1 cellular context compared by ENCODE assay signal in genomic region chr5:131672791-131673190, GRCh38.
TF ChIP-seq lines count a peak whose summit lies in the region.

No MANE protein-coding gene starts in this region.

TF ChIP-seq in GM12878, 131 proteins besides CTCF, POLR2A, EP300 and RAD21 (continued from another document):
- TF ChIP-seq EZH2 (IDR thresholded peaks at IDR 0.05; ENCODE audit: borderline replicate concordance, control insufficient read depth, low read depth, low read length) = no peak
- peak; percentile 57 for TF ChIP-seq PML (IDR thresholded peaks at IDR 0.05; ENCODE audit: low read length)
- TF ChIP-seq NKRF (conservative IDR thresholded peaks at IDR 0.05) = no peak
- peak; percentile 66 for TF ChIP-seq JUNB (IDR thresholded peaks at IDR 0.05)
- no peak for TF ChIP-seq STAT1 (conservative IDR thresholded peaks at IDR 0.05)
- TF ChIP-seq SUZ12 (IDR thresholded peaks at IDR 0.05; ENCODE audit: unreplicated experiment) = no peak
- peak; percentile 52; the same call in 1 of the 2 replicates for TF ChIP-seq MEF2A (IDR thresholded peaks at IDR 0.05; ENCODE audit: insufficient read depth, low read depth, low read length)
- peak; percentile 90; the same call in 1 of the 2 replicates for TF ChIP-seq NFIC (IDR thresholded peaks at IDR 0.05; ENCODE audit: low read depth, low read length)
- no peak for TF ChIP-seq PBX3 (IDR thresholded peaks at IDR 0.05; ENCODE audit: insufficient replicate concordance, low read depth, low read length)
- TF ChIP-seq PAX8 (IDR thresholded peaks at IDR 0.05) = no peak
- TF ChIP-seq ATF7 (IDR thresholded peaks at IDR 0.05; ENCODE audit: low read depth) = no peak
- no peak for TF ChIP-seq NFXL1 (IDR thresholded peaks at IDR 0.05; ENCODE audit: borderline replicate concordance)
- TF ChIP-seq ZNF217 (IDR thresholded peaks at IDR 0.05) = no peak
- TF ChIP-seq ZNF622 (IDR thresholded peaks at IDR 0.05) = no peak
